8 cellular contexts compared by ENCODE assay signal in genomic region chr20:2508631-2509467, GRCh38. TPM values are rescaled to one million over a fixed set of nuclear protein-coding genes. Genes with fewer than 3 reads are reported as not detected.
DNase-seq lines count a peak whose midpoint lies in the region; ATAC-seq and TF ChIP-seq lines count a peak whose summit lies in the region.

ZNF343 (minus strand) TSS chr20:2508915; CDS start chr20:2493895, 15,020 bp downstream.

- no peaks in the 10 kb centered on the region for H3K9me3 ChIP-seq in DOHH2 (ENCODE audit: control insufficient read depth, insufficient read depth, low read length)

- H3K36me3 Mint-ChIP-seq in activated T-helper 17 cell treated with anti-CD3 and anti-CD28 coated beads, Interleukin-2, amount 50 U/mL, for 72 hours (ENCODE audit: low read depth), result peaks cover 13% of the 10 kb centered on the region
- H3K36me3 Mint-ChIP-seq in nephron (ENCODE audit: low read depth), result peaks cover 9% of the 10 kb centered on the region

- DNase-seq in KG1 (lab: John Stamatoyannopoulos, UW), result peak; percentile 82
- DNase-seq in RPMI8226, result peak; percentile 88
- peak; percentile 81 for DNase-seq in fibroblast of pulmonary artery (ENCODE audit: low read depth)
- DNase-seq in stimulated activated naive CD8-positive, alpha-beta T cell treated with anti-CD3 and anti-CD28 coated beads, Interleukin-15, amount 100 ng/mL, for 72 hours, result peak; percentile 72 to 78

- H3K4me3 ChIP-seq in DOHH2 (ENCODE audit: low read length) (peak within 1 kb of the TSS; percentile 99), fibroblast of pulmonary artery (replicated peaks; ENCODE audit: low read depth, low read length) (peak within 1 kb of the TSS; percentile 76)

- peaks cover 17% of the 10 kb centered on the region for H3K4me1 ChIP-seq in DOHH2 (ENCODE audit: control insufficient read depth, low read length)

- H3K27me3 Mint-ChIP-seq in activated T-helper 17 cell treated with anti-CD3 and anti-CD28 coated beads, Interleukin-2, amount 50 U/mL, for 72 hours, result peaks cover 10% of the 10 kb centered on the region
- H3K27me3 Mint-ChIP-seq in nephron (ENCODE audit: low read depth), result peaks cover 21% of the 10 kb centered on the region
- no peaks in the 10 kb centered on the region for H3K27me3 Mint-ChIP-seq in stimulated activated naive CD8-positive, alpha-beta T cell treated with anti-CD3 and anti-CD28 coated beads, Interleukin-15, amount 100 ng/mL, for 72 hours

- H3K79me2 ChIP-seq in DOHH2 (ENCODE audit: control insufficient read depth, low read length), result peaks cover 27% of the 10 kb centered on the region

- peaks cover 5% of the 10 kb centered on the region for H3K4me1 Mint-ChIP-seq in activated T-helper 17 cell treated with anti-CD3 and anti-CD28 coated beads, Interleukin-2, amount 50 U/mL, for 72 hours
- peaks cover 12% of the 10 kb centered on the region for H3K4me1 Mint-ChIP-seq in nephron
- peaks cover 18% of the 10 kb centered on the region for H3K4me1 Mint-ChIP-seq in stimulated activated naive CD8-positive, alpha-beta T cell treated with anti-CD3 and anti-CD28 coated beads, Interleukin-15, amount 100 ng/mL, for 72 hours

- H3K27ac Mint-ChIP-seq in activated T-helper 17 cell treated with anti-CD3 and anti-CD28 coated beads, Interleukin-2, amount 50 U/mL, for 72 hours, result peak within 1 kb of the TSS; percentile 98
- peak within 1 kb of the TSS; percentile 94 to 99 (median 97) for H3K27ac Mint-ChIP-seq in nephron
- peak within 1 kb of the TSS; percentile 96 to 99 for H3K27ac Mint-ChIP-seq in stimulated activated naive CD8-positive, alpha-beta T cell treated with anti-CD3 and anti-CD28 coated beads, Interleukin-15, amount 100 ng/mL, for 72 hours

- H3K4me2 ChIP-seq in DOHH2 (ENCODE audit: low read length), result peak within 1 kb of the TSS; percentile 94

- H3K9me3 Mint-ChIP-seq in activated T-helper 17 cell treated with anti-CD3 and anti-CD28 coated beads, Interleukin-2, amount 50 U/mL, for 72 hours, result no peaks in the 10 kb centered on the region
- peaks cover 4% of the 10 kb centered on the region for H3K9me3 Mint-ChIP-seq in nephron
- no peaks in the 10 kb centered on the region for H3K9me3 Mint-ChIP-seq in stimulated activated naive CD8-positive, alpha-beta T cell treated with anti-CD3 and anti-CD28 coated beads, Interleukin-15, amount 100 ng/mL, for 72 hours

- ATAC-seq in GM21737 (IDR thresholded peaks at IDR 0.05; ENCODE audit: unreplicated experiment), result peak; percentile 94
- peak; percentile 98 for ATAC-seq in activated T-helper 17 cell treated with anti-CD3 and anti-CD28 coated beads, Interleukin-2, amount 50 U/mL, for 72 hours (replicated peaks)
- peak; percentile 97 for ATAC-seq in stimulated activated naive CD8-positive, alpha-beta T cell treated with anti-CD3 and anti-CD28 coated beads, Interleukin-15, amount 100 ng/mL, for 72 hours

- H4K20me1 ChIP-seq in DOHH2 (ENCODE audit: control insufficient read depth, insufficient read depth, low read depth, low read length), result no peaks in the 10 kb centered on the region

- no peaks in the 10 kb centered on the region for H3F3A ChIP-seq in DOHH2 (ENCODE audit: control insufficient read depth, insufficient read depth)

- H3K4me3 Mint-ChIP-seq in activated T-helper 17 cell treated with anti-CD3 and anti-CD28 coated beads, Interleukin-2, amount 50 U/mL, for 72 hours, result peak within 1 kb of the TSS; percentile 97
- H3K4me3 Mint-ChIP-seq in nephron, result peak within 1 kb of the TSS; percentile 95 to 100 (median 99)
- H3K4me3 Mint-ChIP-seq in stimulated activated naive CD8-positive, alpha-beta T cell treated with anti-CD3 and anti-CD28 coated beads, Interleukin-15, amount 100 ng/mL, for 72 hours, result peak within 1 kb of the TSS; percentile 95 to 97

- H3K9me2 ChIP-seq in DOHH2 (replicated peaks; ENCODE audit: control insufficient read depth, low read length), result no peaks in the 10 kb centered on the region; the same call in 1 of the 2 replicates

- peak within 1 kb of the TSS; percentile 62 for H3K27ac ChIP-seq in DOHH2 (ENCODE audit: low read depth, low read length)

- TF ChIP-seq CTCF in DOHH2 (IDR thresholded peaks at IDR 0.05; ENCODE audit: low read depth, low read length, poor library complexity, severe bottlenecking) (no peak), fibroblast of pulmonary artery (IDR thresholded peaks at IDR 0.05; ENCODE audit: low read length, missing control alignments) (no peak), nephron (IDR thresholded peaks at IDR 0.05; ENCODE audit: unreplicated experiment in 3 of 3) (no peak)

- peaks cover 4% of the 10 kb centered on the region; the same call in 1 of the 2 replicates for H3K36me3 ChIP-seq in DOHH2 (ENCODE audit: control insufficient read depth, low read length)

- peaks cover 10% of the 10 kb centered on the region for H3K27me3 ChIP-seq in DOHH2 (ENCODE audit: control insufficient read depth, low read length)

RNA-seq across cellular contexts. Expression of gene ZNF343, which starts in this region (rescaled TPM):
- total RNA-seq in activated T-helper 17 cell treated with anti-CD3 and anti-CD28 coated beads, Interleukin-2, amount 50 U/mL, for 72 hours, result 10 to 100 TPM in 1 of 2 donors, 1 to 10 TPM in 1; 8.0 to 10.1 TPM

Comparison
In these comparisons a context has a peak if more than half of its experiments do, and no peak if none do; other contexts are left out.
1. Peak in every context shown above with its lines: DNase-seq, ATAC-seq, H3K4me3 ChIP-seq and H3K27ac ChIP-seq.